ENCODE assay signal across 1 cellular context in the genomic region with DNA sequence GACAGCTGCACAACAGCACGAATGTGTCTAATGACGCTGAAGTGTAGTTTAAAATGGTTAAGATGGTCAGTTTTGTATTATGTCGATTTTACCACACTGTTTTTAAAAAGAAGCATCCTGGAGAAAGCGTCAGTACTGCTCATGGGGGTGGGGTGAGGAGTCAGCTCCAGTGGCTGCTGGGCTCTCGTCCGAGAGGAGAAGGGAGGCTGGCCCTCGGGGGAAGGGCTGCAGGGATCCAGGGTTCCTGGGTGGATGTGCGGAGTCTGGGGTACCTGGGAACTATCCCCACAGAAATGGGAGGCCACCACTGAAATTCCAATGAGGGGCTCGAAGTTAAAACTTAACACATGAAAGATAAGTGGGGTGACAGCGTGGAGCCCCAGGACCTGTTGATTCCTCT.
TF ChIP-seq lines count a peak whose summit lies in the region.

No MANE protein-coding gene starts in this region.

TF ChIP-seq in H1, 55 proteins besides CTCF, POLR2A, EP300 and RAD21:
- TF ChIP-seq HDAC6 (IDR thresholded peaks at IDR 0.05; ENCODE audit: low read depth, low read length): no peak
- no peak for TF ChIP-seq BACH1 (IDR thresholded peaks at IDR 0.05; ENCODE audit: low read length)
- TF ChIP-seq, protein P1, sequence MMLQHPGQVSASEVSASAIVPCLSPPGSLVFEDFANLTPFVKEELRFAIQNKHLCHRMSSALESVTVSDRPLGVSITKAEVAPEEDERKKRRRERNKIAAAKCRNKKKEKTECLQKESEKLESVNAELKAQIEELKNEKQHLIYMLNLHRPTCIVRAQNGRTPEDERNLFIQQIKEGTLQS (IDR thresholded peaks at IDR 0.05; ENCODE audit: insufficient read depth, low read depth, low read length): no peak
- no peak for TF ChIP-seq ZNF274 (IDR thresholded peaks at IDR 0.05; ENCODE audit: borderline replicate concordance, extremely low read depth, low read length)
- TF ChIP-seq, protein P2, sequence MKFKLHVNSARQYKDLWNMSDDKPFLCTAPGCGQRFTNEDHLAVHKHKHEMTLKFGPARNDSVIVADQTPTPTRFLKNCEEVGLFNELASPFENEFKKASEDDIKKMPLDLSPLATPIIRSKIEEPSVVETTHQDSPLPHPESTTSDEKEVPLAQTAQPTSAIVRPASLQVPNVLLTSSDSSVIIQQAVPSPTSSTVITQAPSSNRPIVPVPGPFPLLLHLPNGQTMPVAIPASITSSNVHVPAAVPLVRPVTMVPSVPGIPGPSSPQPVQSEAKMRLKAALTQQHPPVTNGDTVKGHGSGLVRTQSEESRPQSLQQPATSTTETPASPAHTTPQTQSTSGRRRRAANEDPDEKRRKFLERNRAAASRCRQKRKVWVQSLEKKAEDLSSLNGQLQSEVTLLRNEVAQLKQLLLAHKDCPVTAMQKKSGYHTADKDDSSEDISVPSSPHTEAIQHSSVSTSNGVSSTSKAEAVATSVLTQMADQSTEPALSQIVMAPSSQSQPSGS (IDR thresholded peaks at IDR 0.05; ENCODE audit: low read length): no peak
- TF ChIP-seq RXRA (IDR thresholded peaks at IDR 0.05; ENCODE audit: insufficient read depth, low read depth, low read length): no peak
- no peak for TF ChIP-seq TEAD4 (IDR thresholded peaks at IDR 0.05; ENCODE audit: low read depth, low read length)
- no peak for TF ChIP-seq CEBPB (IDR thresholded peaks at IDR 0.05; ENCODE audit: low read depth, low read length)
- TF ChIP-seq, protein P3, sequence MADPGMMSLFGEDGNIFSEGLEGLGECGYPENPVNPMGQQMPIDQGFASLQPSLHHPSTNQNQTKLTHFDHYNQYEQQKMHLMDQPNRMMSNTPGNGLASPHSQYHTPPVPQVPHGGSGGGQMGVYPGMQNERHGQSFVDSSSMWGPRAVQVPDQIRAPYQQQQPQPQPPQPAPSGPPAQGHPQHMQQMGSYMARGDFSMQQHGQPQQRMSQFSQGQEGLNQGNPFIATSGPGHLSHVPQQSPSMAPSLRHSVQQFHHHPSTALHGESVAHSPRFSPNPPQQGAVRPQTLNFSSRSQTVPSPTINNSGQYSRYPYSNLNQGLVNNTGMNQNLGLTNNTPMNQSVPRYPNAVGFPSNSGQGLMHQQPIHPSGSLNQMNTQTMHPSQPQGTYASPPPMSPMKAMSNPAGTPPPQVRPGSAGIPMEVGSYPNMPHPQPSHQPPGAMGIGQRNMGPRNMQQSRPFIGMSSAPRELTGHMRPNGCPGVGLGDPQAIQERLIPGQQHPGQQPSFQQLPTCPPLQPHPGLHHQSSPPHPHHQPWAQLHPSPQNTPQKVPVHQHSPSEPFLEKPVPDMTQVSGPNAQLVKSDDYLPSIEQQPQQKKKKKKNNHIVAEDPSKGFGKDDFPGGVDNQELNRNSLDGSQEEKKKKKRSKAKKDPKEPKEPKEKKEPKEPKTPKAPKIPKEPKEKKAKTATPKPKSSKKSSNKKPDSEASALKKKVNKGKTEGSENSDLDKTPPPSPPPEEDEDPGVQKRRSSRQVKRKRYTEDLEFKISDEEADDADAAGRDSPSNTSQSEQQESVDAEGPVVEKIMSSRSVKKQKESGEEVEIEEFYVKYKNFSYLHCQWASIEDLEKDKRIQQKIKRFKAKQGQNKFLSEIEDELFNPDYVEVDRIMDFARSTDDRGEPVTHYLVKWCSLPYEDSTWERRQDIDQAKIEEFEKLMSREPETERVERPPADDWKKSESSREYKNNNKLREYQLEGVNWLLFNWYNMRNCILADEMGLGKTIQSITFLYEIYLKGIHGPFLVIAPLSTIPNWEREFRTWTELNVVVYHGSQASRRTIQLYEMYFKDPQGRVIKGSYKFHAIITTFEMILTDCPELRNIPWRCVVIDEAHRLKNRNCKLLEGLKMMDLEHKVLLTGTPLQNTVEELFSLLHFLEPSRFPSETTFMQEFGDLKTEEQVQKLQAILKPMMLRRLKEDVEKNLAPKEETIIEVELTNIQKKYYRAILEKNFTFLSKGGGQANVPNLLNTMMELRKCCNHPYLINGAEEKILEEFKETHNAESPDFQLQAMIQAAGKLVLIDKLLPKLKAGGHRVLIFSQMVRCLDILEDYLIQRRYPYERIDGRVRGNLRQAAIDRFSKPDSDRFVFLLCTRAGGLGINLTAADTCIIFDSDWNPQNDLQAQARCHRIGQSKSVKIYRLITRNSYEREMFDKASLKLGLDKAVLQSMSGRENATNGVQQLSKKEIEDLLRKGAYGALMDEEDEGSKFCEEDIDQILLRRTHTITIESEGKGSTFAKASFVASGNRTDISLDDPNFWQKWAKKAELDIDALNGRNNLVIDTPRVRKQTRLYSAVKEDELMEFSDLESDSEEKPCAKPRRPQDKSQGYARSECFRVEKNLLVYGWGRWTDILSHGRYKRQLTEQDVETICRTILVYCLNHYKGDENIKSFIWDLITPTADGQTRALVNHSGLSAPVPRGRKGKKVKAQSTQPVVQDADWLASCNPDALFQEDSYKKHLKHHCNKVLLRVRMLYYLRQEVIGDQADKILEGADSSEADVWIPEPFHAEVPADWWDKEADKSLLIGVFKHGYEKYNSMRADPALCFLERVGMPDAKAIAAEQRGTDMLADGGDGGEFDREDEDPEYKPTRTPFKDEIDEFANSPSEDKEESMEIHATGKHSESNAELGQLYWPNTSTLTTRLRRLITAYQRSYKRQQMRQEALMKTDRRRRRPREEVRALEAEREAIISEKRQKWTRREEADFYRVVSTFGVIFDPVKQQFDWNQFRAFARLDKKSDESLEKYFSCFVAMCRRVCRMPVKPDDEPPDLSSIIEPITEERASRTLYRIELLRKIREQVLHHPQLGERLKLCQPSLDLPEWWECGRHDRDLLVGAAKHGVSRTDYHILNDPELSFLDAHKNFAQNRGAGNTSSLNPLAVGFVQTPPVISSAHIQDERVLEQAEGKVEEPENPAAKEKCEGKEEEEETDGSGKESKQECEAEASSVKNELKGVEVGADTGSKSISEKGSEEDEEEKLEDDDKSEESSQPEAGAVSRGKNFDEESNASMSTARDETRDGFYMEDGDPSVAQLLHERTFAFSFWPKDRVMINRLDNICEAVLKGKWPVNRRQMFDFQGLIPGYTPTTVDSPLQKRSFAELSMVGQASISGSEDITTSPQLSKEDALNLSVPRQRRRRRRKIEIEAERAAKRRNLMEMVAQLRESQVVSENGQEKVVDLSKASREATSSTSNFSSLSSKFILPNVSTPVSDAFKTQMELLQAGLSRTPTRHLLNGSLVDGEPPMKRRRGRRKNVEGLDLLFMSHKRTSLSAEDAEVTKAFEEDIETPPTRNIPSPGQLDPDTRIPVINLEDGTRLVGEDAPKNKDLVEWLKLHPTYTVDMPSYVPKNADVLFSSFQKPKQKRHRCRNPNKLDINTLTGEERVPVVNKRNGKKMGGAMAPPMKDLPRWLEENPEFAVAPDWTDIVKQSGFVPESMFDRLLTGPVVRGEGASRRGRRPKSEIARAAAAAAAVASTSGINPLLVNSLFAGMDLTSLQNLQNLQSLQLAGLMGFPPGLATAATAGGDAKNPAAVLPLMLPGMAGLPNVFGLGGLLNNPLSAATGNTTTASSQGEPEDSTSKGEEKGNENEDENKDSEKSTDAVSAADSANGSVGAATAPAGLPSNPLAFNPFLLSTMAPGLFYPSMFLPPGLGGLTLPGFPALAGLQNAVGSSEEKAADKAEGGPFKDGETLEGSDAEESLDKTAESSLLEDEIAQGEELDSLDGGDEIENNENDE (IDR thresholded peaks at IDR 0.05; ENCODE audit: insufficient replicate concordance, low read length): no peak
- TF ChIP-seq SP2 (IDR thresholded peaks at IDR 0.05; ENCODE audit: low read length): no peak
- no peak for TF ChIP-seq CHD2 (IDR thresholded peaks at IDR 0.05; ENCODE audit: low read length)
- no peak for TF ChIP-seq TAF7 (optimal IDR thresholded peaks at IDR 0.05; ENCODE audit: borderline replicate concordance, low read depth, low read length)
